In the genomic region with DNA sequence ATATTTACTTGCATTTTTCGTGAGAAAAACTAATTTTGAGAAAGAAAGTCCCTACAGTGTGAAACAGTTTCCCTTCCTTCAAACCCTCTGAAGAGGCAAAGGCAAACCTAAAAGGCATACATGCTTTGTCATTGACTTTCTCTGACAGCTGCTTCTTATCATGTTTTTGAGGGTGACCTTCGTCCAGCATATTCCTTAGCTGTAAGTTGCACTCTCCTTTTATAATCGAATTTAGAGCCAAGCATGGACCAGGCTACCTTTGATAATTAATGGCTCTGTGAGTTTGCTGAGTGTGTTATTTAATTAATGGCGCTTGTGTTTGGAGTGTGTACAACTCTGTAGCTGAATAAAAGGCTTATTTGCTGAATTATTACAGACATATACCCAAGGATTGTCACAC, we compare ENCODE assay signal across 1 cellular context.
TF ChIP-seq lines count a peak whose summit lies in the region.

No MANE protein-coding gene starts in this region.

TF ChIP-seq in GM12878, 131 proteins besides CTCF, POLR2A, EP300 and RAD21 (continued from another document):
- TF ChIP-seq, protein P1, sequence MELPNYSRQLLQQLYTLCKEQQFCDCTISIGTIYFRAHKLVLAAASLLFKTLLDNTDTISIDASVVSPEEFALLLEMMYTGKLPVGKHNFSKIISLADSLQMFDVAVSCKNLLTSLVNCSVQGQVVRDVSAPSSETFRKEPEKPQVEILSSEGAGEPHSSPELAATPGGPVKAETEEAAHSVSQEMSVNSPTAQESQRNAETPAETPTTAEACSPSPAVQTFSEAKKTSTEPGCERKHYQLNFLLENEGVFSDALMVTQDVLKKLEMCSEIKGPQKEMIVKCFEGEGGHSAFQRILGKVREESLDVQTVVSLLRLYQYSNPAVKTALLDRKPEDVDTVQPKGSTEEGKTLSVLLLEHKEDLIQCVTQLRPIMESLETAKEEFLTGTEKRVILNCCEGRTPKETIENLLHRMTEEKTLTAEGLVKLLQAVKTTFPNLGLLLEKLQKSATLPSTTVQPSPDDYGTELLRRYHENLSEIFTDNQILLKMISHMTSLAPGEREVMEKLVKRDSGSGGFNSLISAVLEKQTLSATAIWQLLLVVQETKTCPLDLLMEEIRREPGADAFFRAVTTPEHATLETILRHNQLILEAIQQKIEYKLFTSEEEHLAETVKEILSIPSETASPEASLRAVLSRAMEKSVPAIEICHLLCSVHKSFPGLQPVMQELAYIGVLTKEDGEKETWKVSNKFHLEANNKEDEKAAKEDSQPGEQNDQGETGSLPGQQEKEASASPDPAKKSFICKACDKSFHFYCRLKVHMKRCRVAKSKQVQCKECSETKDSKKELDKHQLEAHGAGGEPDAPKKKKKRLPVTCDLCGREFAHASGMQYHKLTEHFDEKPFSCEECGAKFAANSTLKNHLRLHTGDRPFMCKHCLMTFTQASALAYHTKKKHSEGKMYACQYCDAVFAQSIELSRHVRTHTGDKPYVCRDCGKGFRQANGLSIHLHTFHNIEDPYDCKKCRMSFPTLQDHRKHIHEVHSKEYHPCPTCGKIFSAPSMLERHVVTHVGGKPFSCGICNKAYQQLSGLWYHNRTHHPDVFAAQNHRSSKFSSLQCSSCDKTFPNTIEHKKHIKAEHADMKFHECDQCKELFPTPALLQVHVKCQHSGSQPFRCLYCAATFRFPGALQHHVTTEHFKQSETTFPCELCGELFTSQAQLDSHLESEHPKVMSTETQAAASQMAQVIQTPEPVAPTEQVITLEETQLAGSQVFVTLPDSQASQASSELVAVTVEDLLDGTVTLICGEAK (IDR thresholded peaks at IDR 0.05; ENCODE audit: borderline replicate concordance): no peak
- no peak for TF ChIP-seq MTA3 (IDR thresholded peaks at IDR 0.05; ENCODE audit: borderline replicate concordance, low read length)
- no peak for TF ChIP-seq NFIC (IDR thresholded peaks at IDR 0.05; ENCODE audit: low read depth, low read length)
- TF ChIP-seq RB1 (IDR thresholded peaks at IDR 0.05; ENCODE audit: borderline replicate concordance): no peak
- TF ChIP-seq, protein P2, sequence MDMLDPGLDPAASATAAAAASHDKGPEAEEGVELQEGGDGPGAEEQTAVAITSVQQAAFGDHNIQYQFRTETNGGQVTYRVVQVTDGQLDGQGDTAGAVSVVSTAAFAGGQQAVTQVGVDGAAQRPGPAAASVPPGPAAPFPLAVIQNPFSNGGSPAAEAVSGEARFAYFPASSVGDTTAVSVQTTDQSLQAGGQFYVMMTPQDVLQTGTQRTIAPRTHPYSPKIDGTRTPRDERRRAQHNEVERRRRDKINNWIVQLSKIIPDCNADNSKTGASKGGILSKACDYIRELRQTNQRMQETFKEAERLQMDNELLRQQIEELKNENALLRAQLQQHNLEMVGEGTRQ (IDR thresholded peaks at IDR 0.05; ENCODE audit: borderline replicate concordance, low read depth, low read length): no peak
- TF ChIP-seq HDAC2 (IDR thresholded peaks at IDR 0.05): no peak
- TF ChIP-seq, protein P3, sequence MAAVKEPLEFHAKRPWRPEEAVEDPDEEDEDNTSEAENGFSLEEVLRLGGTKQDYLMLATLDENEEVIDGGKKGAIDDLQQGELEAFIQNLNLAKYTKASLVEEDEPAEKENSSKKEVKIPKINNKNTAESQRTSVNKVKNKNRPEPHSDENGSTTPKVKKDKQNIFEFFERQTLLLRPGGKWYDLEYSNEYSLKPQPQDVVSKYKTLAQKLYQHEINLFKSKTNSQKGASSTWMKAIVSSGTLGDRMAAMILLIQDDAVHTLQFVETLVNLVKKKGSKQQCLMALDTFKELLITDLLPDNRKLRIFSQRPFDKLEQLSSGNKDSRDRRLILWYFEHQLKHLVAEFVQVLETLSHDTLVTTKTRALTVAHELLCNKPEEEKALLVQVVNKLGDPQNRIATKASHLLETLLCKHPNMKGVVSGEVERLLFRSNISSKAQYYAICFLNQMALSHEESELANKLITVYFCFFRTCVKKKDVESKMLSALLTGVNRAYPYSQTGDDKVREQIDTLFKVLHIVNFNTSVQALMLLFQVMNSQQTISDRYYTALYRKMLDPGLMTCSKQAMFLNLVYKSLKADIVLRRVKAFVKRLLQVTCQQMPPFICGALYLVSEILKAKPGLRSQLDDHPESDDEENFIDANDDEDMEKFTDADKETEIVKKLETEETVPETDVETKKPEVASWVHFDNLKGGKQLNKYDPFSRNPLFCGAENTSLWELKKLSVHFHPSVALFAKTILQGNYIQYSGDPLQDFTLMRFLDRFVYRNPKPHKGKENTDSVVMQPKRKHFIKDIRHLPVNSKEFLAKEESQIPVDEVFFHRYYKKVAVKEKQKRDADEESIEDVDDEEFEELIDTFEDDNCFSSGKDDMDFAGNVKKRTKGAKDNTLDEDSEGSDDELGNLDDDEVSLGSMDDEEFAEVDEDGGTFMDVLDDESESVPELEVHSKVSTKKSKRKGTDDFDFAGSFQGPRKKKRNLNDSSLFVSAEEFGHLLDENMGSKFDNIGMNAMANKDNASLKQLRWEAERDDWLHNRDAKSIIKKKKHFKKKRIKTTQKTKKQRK (IDR thresholded peaks at IDR 0.05; ENCODE audit: low read depth, low read length): no peak
- TF ChIP-seq, protein P4, sequence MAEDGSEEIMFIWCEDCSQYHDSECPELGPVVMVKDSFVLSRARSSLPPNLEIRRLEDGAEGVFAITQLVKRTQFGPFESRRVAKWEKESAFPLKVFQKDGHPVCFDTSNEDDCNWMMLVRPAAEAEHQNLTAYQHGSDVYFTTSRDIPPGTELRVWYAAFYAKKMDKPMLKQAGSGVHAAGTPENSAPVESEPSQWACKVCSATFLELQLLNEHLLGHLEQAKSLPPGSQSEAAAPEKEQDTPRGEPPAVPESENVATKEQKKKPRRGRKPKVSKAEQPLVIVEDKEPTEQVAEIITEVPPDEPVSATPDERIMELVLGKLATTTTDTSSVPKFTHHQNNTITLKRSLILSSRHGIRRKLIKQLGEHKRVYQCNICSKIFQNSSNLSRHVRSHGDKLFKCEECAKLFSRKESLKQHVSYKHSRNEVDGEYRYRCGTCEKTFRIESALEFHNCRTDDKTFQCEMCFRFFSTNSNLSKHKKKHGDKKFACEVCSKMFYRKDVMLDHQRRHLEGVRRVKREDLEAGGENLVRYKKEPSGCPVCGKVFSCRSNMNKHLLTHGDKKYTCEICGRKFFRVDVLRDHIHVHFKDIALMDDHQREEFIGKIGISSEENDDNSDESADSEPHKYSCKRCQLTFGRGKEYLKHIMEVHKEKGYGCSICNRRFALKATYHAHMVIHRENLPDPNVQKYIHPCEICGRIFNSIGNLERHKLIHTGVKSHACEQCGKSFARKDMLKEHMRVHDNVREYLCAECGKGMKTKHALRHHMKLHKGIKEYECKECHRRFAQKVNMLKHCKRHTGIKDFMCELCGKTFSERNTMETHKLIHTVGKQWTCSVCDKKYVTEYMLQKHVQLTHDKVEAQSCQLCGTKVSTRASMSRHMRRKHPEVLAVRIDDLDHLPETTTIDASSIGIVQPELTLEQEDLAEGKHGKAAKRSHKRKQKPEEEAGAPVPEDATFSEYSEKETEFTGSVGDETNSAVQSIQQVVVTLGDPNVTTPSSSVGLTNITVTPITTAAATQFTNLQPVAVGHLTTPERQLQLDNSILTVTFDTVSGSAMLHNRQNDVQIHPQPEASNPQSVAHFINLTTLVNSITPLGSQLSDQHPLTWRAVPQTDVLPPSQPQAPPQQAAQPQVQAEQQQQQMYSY (CRISPR knock-in tag; IDR thresholded peaks at IDR 0.05): no peak
- TF ChIP-seq, protein P5, sequence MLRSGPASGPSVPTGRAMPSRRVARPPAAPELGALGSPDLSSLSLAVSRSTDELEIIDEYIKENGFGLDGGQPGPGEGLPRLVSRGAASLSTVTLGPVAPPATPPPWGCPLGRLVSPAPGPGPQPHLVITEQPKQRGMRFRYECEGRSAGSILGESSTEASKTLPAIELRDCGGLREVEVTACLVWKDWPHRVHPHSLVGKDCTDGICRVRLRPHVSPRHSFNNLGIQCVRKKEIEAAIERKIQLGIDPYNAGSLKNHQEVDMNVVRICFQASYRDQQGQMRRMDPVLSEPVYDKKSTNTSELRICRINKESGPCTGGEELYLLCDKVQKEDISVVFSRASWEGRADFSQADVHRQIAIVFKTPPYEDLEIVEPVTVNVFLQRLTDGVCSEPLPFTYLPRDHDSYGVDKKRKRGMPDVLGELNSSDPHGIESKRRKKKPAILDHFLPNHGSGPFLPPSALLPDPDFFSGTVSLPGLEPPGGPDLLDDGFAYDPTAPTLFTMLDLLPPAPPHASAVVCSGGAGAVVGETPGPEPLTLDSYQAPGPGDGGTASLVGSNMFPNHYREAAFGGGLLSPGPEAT (IDR thresholded peaks at IDR 0.05; ENCODE audit: low read depth): no peak
- TF ChIP-seq, protein P6, sequence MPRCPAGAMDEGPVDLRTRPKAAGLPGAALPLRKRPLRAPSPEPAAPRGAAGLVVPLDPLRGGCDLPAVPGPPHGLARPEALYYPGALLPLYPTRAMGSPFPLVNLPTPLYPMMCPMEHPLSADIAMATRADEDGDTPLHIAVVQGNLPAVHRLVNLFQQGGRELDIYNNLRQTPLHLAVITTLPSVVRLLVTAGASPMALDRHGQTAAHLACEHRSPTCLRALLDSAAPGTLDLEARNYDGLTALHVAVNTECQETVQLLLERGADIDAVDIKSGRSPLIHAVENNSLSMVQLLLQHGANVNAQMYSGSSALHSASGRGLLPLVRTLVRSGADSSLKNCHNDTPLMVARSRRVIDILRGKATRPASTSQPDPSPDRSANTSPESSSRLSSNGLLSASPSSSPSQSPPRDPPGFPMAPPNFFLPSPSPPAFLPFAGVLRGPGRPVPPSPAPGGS (IDR thresholded peaks at IDR 0.05; ENCODE audit: borderline replicate concordance, insufficient read depth, low read depth, low read length, poor library complexity, severe bottlenecking): no peak
- no peak for TF ChIP-seq SUZ12 (IDR thresholded peaks at IDR 0.05; ENCODE audit: unreplicated experiment)
- no peak for TF ChIP-seq RBBP5 (conservative IDR thresholded peaks at IDR 0.05)
- TF ChIP-seq, protein P7, sequence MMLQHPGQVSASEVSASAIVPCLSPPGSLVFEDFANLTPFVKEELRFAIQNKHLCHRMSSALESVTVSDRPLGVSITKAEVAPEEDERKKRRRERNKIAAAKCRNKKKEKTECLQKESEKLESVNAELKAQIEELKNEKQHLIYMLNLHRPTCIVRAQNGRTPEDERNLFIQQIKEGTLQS (IDR thresholded peaks at IDR 0.05; ENCODE audit: borderline replicate concordance, extremely low read depth, low read depth, low read length): no peak
- TF ChIP-seq BRCA1 (IDR thresholded peaks at IDR 0.05; ENCODE audit: low read depth, low read length): no peak
- no peak for TF ChIP-seq IRF4 (IDR thresholded peaks at IDR 0.05; ENCODE audit: low read depth, low read length)
- no peak for TF ChIP-seq TCF12 (IDR thresholded peaks at IDR 0.05; ENCODE audit: low read depth, low read length)
- no peak for TF ChIP-seq ZNF274 (IDR thresholded peaks at IDR 0.05; ENCODE audit: insufficient read depth, insufficient read length)
- TF ChIP-seq, protein P8, sequence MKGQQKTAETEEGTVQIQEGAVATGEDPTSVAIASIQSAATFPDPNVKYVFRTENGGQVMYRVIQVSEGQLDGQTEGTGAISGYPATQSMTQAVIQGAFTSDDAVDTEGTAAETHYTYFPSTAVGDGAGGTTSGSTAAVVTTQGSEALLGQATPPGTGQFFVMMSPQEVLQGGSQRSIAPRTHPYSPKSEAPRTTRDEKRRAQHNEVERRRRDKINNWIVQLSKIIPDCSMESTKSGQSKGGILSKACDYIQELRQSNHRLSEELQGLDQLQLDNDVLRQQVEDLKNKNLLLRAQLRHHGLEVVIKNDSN (IDR thresholded peaks at IDR 0.05; ENCODE audit: borderline replicate concordance, extremely low read length, insufficient read depth, low read depth, low read length): no peak
